Comparison of ENCODE assay signal across 8 cellular contexts in the genomic region with DNA sequence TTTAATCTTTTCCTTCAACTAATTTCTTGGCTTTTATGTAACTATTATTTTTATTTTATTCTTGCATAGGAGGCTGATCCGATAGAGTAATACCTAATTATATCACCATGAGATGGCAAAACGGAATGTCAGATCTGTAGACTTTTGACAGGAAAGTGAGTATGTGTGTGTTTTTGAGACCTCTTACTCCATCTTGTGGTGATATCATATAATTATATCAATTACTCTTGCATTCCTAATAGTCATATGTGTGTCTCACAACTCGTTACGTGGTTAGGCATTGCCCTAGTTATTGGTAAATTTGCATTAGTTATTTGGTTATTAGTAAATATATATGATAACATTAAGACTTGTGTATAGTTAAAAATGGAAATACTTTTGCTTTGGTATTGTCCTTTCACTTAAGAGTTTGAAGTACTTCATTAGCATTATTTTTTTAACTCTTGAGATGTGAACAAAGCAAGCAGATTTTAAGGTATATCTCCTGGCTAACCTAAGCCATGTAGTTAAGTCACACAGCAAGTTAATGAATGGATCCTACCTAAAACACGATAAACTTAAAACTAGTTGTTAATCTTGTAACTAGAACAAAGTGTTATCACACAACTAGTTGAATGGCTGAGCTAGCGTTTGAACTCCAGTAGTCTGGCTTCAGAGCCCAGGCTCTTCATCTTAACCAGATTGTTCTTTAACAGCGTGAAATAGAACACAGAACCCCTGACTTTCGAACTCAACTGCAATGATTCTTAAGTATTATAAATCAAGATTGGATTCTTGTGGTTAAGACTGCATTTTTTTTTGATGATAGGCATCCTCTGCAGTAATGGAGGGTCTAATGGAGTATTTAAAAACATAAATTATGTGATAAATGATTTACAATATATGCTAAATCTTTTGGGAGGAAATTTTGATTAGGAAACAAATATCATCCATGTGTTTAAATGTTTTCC.
DNase-seq lines count a peak whose midpoint lies in the region; ATAC-seq and TF ChIP-seq lines count a peak whose summit lies in the region.

No MANE protein-coding gene starts in this region.

- TF ChIP-seq CTCF in chondrocyte (IDR thresholded peaks at IDR 0.05) (peak; percentile 83), osteocyte (IDR thresholded peaks at IDR 0.05) (peak; percentile 50)

- H3K36me3 Mint-ChIP-seq in chondrocyte (ENCODE audit: low read depth) (peaks cover 3% of the 10 kb centered on the region), osteocyte (ENCODE audit: unreplicated experiment) (peaks cover 3% of the 10 kb centered on the region)

- DNase-seq in G401 (ENCODE audit: low spot score) (peak; percentile 36), NCI-H146 (lab: John Stamatoyannopoulos, UW) (peak; percentile 2), chondrocyte (ENCODE audit: low spot score) (no peak), osteocyte (ENCODE audit: extremely low spot score, unreplicated experiment) (no peak), NCI-H2227 (lab: John Stamatoyannopoulos, UW; ENCODE audit: unreplicated experiment) (no peak), HK-2 (ENCODE audit: unreplicated experiment) (no peak), posterior vena cava (ENCODE audit: low spot score) (no peak)

- ATAC-seq in GM21717 (IDR thresholded peaks at IDR 0.05; ENCODE audit: unreplicated experiment), result peak; percentile 74

- H3K27ac Mint-ChIP-seq in chondrocyte (ENCODE audit: unreplicated experiment) (peak overlapping the region; percentile 71), osteocyte (ENCODE audit: unreplicated experiment) (no peak overlapping the region)

- H3K27me3 Mint-ChIP-seq in chondrocyte (ENCODE audit: low read depth) (no peaks in the 10 kb centered on the region), osteocyte (ENCODE audit: unreplicated experiment) (no peaks in the 10 kb centered on the region)

- intact Hi-C loops in posterior vena cava (cut with DNase I), result no loop called here

- no peak overlapping the region for H3K4me3 Mint-ChIP-seq in chondrocyte (ENCODE audit: unreplicated experiment)
- H3K4me3 Mint-ChIP-seq in osteocyte (ENCODE audit: unreplicated experiment), result no peak overlapping the region

- in situ Hi-C loops in G401 (cut with HindIII; ENCODE audit: low sequenced_read_pairs), result no loop called here

- H3K4me1 Mint-ChIP-seq in chondrocyte (ENCODE audit: low read depth) (peaks cover 41% of the 10 kb centered on the region), osteocyte (ENCODE audit: unreplicated experiment) (peaks cover 28% of the 10 kb centered on the region)

- no peaks in the 10 kb centered on the region for H3K9me3 Mint-ChIP-seq in chondrocyte (ENCODE audit: low read depth)
- H3K9me3 Mint-ChIP-seq in osteocyte (ENCODE audit: unreplicated experiment), result no peaks in the 10 kb centered on the region

Comparison
In these comparisons a context has a peak if more than half of its experiments do, and no peak if none do; other contexts are left out.
1. DNase-seq: peak in G401 (single experiment) and NCI-H146 (single experiment); none in chondrocyte (single experiment), osteocyte (single experiment), NCI-H2227 (single experiment), HK-2 (single experiment) and posterior vena cava (single experiment).